Comparison of ENCODE assay signal across 9 cellular contexts in the genomic region with DNA sequence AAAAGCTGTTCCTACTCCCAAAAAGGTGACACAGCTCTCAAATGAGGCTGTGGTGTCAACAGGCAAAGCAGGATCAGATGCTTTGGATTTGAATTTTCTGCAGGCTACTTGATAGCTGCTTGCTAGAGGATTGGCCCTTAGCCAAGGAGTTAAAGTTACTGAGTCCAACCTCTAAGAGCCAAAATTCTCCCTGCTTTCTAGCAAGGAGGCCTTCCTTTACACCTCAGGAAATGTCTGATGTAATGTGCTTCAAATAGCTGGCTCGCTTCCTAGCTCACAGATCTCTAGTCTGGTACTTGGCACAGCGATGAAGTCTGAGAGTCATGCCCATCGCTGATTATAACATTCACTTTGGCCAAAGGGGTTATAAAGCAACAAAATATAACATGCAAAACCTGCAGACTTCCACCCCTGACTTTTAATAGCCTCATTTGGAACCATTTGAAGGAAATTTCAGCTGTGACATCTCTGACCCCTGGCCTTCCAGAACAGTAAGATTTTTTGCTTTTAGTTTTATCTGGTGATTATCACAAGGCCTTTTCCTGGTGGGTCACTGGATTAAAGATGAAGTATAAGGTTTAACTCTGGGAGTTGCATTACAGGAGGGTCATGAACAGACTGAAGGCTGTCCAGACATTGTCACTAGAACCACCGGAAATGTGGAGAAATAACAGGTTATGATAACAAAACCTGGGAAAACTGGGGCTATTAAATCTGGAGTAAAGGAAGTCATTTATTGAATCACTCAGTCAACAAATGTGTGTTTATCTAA.
DNase-seq lines count a peak whose midpoint lies in the region.
"Had no signal": no experiment of that assay in that cellular context is flagged by ENCODE, and none has a peak within 500 bp of the region (broad histone marks: within the 10 kb centered on the region; RNA-seq: fewer than 3 reads in every experiment).

No MANE protein-coding gene starts in this region.

- DNase-seq in AG08395 (ENCODE audit: low spot score) (peak; percentile 13), NCI-H1105 (lab: John Stamatoyannopoulos, UW) (peak; percentile 54), cerebellum (ENCODE audit: low spot score) (peak; percentile 77), lung microvascular endothelial cell (ENCODE audit: low read depth in 2 of 2) (peak; percentile 64 to 93), DMS153 treated with DMSO at 0.1 percent for 48 hours (lab: John Stamatoyannopoulos, UW; ENCODE audit: unreplicated experiment) (no peak)
- DNase-seq in stimulated activated CD4-positive, alpha-beta T cell treated with anti-CD3 and anti-CD28 coated beads, Interleukin-15, amount 100 ng/mL, for 24 hours, result no peak
- no peak for DNase-seq in stimulated activated CD4-positive, alpha-beta T cell treated with anti-CD3 and anti-CD28 coated beads, Interleukin-4, amount 100 ng/mL, for 1 hour
- no peak for DNase-seq in activated CD4-positive, alpha-beta T cell treated with anti-CD3 and anti-CD28 coated beads, Interleukin-2, amount 50 U/mL, for 1 hour
- DNase-seq: trophoblast cell had no signal

Comparison
In these comparisons a context has a peak if more than half of its experiments do, and no peak if none do; other contexts are left out.
1. DNase-seq: peak in AG08395 (single experiment), NCI-H1105 (single experiment), cerebellum (single experiment) and lung microvascular endothelial cell (2 of 2); none in DMS153 treated with DMSO at 0.1 percent for 48 hours (single experiment), stimulated activated CD4-positive, alpha-beta T cell treated with anti-CD3 and anti-CD28 coated beads, Interleukin-15, amount 100 ng/mL, for 24 hours (single experiment), stimulated activated CD4-positive, alpha-beta T cell treated with anti-CD3 and anti-CD28 coated beads, Interleukin-4, amount 100 ng/mL, for 1 hour (single experiment) and activated CD4-positive, alpha-beta T cell treated with anti-CD3 and anti-CD28 coated beads, Interleukin-2, amount 50 U/mL, for 1 hour (single experiment).